ENCODE assay signal across 1 cellular context in genomic region chr7:152341914-152342236, GRCh38.
TF ChIP-seq lines count a peak whose summit lies in the region.

No MANE protein-coding gene starts in this region.

TF ChIP-seq in GM12878, 131 proteins besides CTCF, POLR2A, EP300 and RAD21 (continued from another document):
- TF ChIP-seq ZBTB11 (CRISPR knock-in tag; IDR thresholded peaks at IDR 0.05): no peak
- TF ChIP-seq PBX3 (IDR thresholded peaks at IDR 0.05; ENCODE audit: insufficient replicate concordance, low read depth, low read length): no peak
- no peak for TF ChIP-seq BCLAF1 (IDR thresholded peaks at IDR 0.05)
- no peak for TF ChIP-seq GABPA (IDR thresholded peaks at IDR 0.05; ENCODE audit: low read depth)
- no peak for TF ChIP-seq CBX5 (IDR thresholded peaks at IDR 0.05; ENCODE audit: low read depth)
- TF ChIP-seq FOS (IDR thresholded peaks at IDR 0.05; ENCODE audit: borderline replicate concordance, extremely low read depth, insufficient read length): no peak
- TF ChIP-seq, protein P1, sequence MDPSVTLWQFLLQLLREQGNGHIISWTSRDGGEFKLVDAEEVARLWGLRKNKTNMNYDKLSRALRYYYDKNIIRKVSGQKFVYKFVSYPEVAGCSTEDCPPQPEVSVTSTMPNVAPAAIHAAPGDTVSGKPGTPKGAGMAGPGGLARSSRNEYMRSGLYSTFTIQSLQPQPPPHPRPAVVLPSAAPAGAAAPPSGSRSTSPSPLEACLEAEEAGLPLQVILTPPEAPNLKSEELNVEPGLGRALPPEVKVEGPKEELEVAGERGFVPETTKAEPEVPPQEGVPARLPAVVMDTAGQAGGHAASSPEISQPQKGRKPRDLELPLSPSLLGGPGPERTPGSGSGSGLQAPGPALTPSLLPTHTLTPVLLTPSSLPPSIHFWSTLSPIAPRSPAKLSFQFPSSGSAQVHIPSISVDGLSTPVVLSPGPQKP (IDR thresholded peaks at IDR 0.05; ENCODE audit: low read depth, low read length): no peak
- TF ChIP-seq, protein P2, sequence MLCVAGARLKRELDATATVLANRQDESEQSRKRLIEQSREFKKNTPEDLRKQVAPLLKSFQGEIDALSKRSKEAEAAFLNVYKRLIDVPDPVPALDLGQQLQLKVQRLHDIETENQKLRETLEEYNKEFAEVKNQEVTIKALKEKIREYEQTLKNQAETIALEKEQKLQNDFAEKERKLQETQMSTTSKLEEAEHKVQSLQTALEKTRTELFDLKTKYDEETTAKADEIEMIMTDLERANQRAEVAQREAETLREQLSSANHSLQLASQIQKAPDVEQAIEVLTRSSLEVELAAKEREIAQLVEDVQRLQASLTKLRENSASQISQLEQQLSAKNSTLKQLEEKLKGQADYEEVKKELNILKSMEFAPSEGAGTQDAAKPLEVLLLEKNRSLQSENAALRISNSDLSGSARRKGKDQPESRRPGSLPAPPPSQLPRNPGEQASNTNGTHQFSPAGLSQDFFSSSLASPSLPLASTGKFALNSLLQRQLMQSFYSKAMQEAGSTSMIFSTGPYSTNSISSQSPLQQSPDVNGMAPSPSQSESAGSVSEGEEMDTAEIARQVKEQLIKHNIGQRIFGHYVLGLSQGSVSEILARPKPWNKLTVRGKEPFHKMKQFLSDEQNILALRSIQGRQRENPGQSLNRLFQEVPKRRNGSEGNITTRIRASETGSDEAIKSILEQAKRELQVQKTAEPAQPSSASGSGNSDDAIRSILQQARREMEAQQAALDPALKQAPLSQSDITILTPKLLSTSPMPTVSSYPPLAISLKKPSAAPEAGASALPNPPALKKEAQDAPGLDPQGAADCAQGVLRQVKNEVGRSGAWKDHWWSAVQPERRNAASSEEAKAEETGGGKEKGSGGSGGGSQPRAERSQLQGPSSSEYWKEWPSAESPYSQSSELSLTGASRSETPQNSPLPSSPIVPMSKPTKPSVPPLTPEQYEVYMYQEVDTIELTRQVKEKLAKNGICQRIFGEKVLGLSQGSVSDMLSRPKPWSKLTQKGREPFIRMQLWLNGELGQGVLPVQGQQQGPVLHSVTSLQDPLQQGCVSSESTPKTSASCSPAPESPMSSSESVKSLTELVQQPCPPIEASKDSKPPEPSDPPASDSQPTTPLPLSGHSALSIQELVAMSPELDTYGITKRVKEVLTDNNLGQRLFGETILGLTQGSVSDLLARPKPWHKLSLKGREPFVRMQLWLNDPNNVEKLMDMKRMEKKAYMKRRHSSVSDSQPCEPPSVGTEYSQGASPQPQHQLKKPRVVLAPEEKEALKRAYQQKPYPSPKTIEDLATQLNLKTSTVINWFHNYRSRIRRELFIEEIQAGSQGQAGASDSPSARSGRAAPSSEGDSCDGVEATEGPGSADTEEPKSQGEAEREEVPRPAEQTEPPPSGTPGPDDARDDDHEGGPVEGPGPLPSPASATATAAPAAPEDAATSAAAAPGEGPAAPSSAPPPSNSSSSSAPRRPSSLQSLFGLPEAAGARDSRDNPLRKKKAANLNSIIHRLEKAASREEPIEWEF (IDR thresholded peaks at IDR 0.05; ENCODE audit: insufficient replicate concordance, low read depth, low read length): no peak
- no peak for TF ChIP-seq YBX1 (IDR thresholded peaks at IDR 0.05)
